16 cellular contexts compared by ENCODE assay signal in genomic region chr7:12066004-12066403, GRCh38.
A peak's percentile ranks its signal among the peaks of the same experiment; 100 is the strongest.
DNase-seq lines count a peak whose midpoint lies in the region; TF ChIP-seq lines count a peak whose summit lies in the region.
"Had no signal": no experiment of that assay in that cellular context is flagged by ENCODE, and none has a peak within 500 bp of the region (broad histone marks: within the 10 kb centered on the region; RNA-seq: fewer than 3 reads in every experiment).

No MANE protein-coding gene starts in this region.

- DNase-seq in A172 (ENCODE audit: low spot score) (peak; percentile 31), DMS53 (lab: John Stamatoyannopoulos, UW) (peak; percentile 98), RWPE1 (ENCODE audit: low spot score) (peak; percentile 5), kidney tubule cell (ENCODE audit: low spot score) (peak; percentile 91), NCI-H2196 treated with DMSO at 0.1 percent for 48 hours (lab: John Stamatoyannopoulos, UW; ENCODE audit: unreplicated experiment) (no peak), cerebellar cortex (ENCODE audit: low spot score) (no peak), NCI-H1048 (lab: John Stamatoyannopoulos, UW) (no peak), DMS153 (lab: John Stamatoyannopoulos, UW) (no peak)
- DNase-seq: activated gamma-delta T cell treated with Interleukin-2 at 50 U/mL for 16 hours, body of pancreas, H9, heart right ventricle, NCI-H1930, NCI-H524 treated with DMSO at 0.1 percent for 48 hours, Peyer's patch, right cardiac atrium had no signal

- POLR2A ChIA-PET in RWPE1 (lab: Yijun Ruan, JAX; ENCODE audit: low non-redundant PET), result no interaction called here

- no peak overlapping the region for H3K27ac ChIP-seq in RWPE1
- H3K27ac ChIP-seq: body of pancreas had no signal

- CTCF ChIA-PET in RWPE1 (lab: Yijun Ruan, JAX), result no interaction called here

- no peak for TF ChIP-seq CTCF in RWPE1 (conservative IDR thresholded peaks at IDR 0.05; ENCODE audit: low read depth)

Comparison
In these comparisons a context has a peak if more than half of its experiments do, and no peak if none do; other contexts are left out.
1. DNase-seq: peak in A172 (single experiment), DMS53 (single experiment), RWPE1 (single experiment) and kidney tubule cell (single experiment); none in NCI-H2196 treated with DMSO at 0.1 percent for 48 hours (single experiment), cerebellar cortex (single experiment), NCI-H1048 (single experiment) and DMS153 (single experiment).